In the genomic region with DNA sequence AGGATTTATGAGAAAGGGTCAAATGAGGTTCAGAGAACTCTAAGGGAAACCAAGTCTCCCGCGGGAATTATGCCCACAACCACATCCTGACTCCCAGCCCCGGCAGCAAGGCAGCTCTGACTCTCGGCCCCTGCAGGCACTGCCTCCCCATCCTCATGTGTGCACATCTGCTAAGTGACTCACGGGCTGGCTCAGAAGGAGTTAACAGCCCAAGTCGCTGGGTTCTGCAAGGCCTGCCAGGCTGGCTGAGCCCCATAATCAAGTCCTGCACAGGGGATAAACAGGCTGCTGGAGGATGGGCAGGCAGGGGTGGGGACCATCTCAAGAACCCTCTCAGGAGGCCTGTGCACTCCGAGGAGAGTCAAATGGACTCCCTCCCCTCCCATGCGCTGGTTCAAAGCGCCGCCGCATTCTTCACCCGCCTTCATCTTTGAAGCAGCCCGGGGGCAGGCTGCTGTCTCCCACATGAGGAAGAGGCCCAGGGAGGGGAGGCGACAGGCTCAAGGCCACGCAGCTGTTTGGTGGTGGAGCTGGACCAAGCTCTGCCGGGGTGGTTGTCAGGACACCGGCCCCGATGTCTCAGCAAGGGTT, we compare ENCODE assay signal across 11 cellular contexts.
DNase-seq lines count a peak whose midpoint lies in the region; TF ChIP-seq lines count a peak whose summit lies in the region.
"Had no signal": no experiment of that assay in that cellular context is flagged by ENCODE, and none has a peak within 500 bp of the region (broad histone marks: within the 10 kb centered on the region; RNA-seq: fewer than 3 reads in every experiment).

No MANE protein-coding gene starts in this region.

- H3K4me3 ChIP-seq in fibroblast of mammary gland (ENCODE audit: control insufficient read depth, low read depth, low read length) (no peak overlapping the region), sigmoid colon (no peak overlapping the region)

- TF ChIP-seq POLR2A in sigmoid colon (IDR thresholded peaks at IDR 0.05) = no peak

- no peaks in the 10 kb centered on the region for H3K9me3 ChIP-seq in sigmoid colon

- DNase-seq in EH (ENCODE audit: low read depth) (peak; percentile 97), NCI-H2227 (lab: John Stamatoyannopoulos, UW; ENCODE audit: unreplicated experiment) (peak; percentile 91), fibroblast of mammary gland (ENCODE audit: low read depth) (peak; percentile 85), sigmoid colon (peak; percentile 61), pons (ENCODE audit: low spot score) (no peak), germinal center (ENCODE audit: low spot score) (no peak), NCI-H187 treated with DMSO at 0.1 percent for 48 hours (lab: John Stamatoyannopoulos, UW) (no peak), NCI-H345 (lab: John Stamatoyannopoulos, UW) (no peak)
- DNase-seq: activated CD8-positive, alpha-beta T cell treated with anti-CD3 and anti-CD28 coated beads, Interleukin-2, amount 10 ng/mL, durations not matched to agents 7 days and 5 days; OCI-M1; stimulated activated naive CD4-positive, alpha-beta T cell treated with Interleukin-2 at 50 U/mL for 16 hours had no signal

- TF ChIP-seq EP300 in sigmoid colon (IDR thresholded peaks at IDR 0.05) = no peak

- peaks cover 0 to 30% (median 0%) of the 10 kb centered on the region in 3 donors for H3K27me3 ChIP-seq in sigmoid colon

- WGBS in sigmoid colon, 2 donors = 34 to 43% methylated on average over 18 of the region's 18 CpGs

- no peak overlapping the region for H3K27ac ChIP-seq in sigmoid colon

- peaks cover 0 to 17% (median 11%) of the 10 kb centered on the region in 4 donors for H3K4me1 ChIP-seq in sigmoid colon

- intact Hi-C loops in sigmoid colon (cut with DNase I) = loop anchor here (1.0 kb wide), 1 partner anchor 1139 kb away; no protein-coding TSS in a partner anchor

- no peaks in the 10 kb centered on the region for H3K36me3 ChIP-seq in sigmoid colon

- no peak for TF ChIP-seq CTCF in fibroblast of mammary gland (conservative IDR thresholded peaks at IDR 0.05; ENCODE audit: control insufficient read depth, insufficient read depth, low read depth, low read length)
- TF ChIP-seq CTCF in sigmoid colon (IDR thresholded peaks at IDR 0.05) = no peak

Comparison
In these comparisons a context has a peak if more than half of its experiments do, and no peak if none do; other contexts are left out.
1. DNase-seq: peak in EH (single experiment), NCI-H2227 (single experiment), fibroblast of mammary gland (single experiment) and sigmoid colon (single experiment); none in pons (single experiment), germinal center (single experiment), NCI-H187 treated with DMSO at 0.1 percent for 48 hours (single experiment) and NCI-H345 (single experiment).